In the genomic region with DNA sequence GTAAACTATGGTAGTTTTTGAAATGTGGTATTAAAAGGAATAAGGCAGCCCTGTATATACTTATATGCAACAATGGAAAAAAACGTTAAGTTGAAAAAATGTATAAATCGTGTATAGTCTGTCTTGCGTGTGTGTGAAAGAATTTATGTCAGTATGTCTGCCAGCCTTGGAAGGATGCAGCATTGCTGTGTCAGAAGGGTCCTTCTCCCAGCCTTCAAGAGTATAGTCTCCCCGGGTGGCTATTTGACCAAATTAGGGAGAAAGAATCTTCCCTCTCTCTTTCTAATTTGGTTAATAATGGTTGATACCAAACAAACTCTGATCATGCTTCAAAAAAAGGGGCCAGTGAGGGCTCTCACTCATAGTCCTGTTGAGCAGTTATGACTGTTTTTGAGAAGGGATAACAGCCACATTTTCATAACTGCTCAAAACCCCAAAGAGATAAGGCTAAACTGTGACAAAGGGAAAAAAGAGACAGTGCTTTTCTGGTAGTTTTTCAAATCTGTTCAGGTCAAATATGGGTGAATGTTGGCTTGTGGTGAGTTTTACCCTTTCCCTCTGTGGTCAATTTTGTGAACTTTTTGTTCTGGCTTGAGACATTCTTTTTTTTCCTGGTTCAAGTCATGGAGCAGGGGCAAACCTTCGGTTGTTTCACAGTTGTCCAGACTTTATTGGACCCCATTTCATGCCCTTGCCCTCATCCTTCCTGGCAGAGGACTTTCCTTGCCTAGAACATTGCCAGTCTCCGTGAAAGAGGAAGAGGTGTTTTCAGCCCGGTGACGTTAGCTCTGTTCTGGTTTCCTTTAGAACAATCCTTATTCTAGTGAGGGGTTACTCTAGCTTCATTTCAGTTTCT, we compare ENCODE assay signal across 13 cellular contexts.
DNase-seq lines count a peak whose midpoint lies in the region; ATAC-seq lines count a peak whose summit lies in the region.
"Had no signal": no experiment of that assay in that cellular context is flagged by ENCODE, and none has a peak within 500 bp of the region (broad histone marks: within the 10 kb centered on the region; RNA-seq: fewer than 3 reads in every experiment).

No MANE protein-coding gene starts in this region.

- H3K27ac Mint-ChIP-seq in central memory CD8-positive, alpha-beta T cell (ENCODE audit: low read depth): peak overlapping the region; percentile 13
- H3K27ac Mint-ChIP-seq: progenitor cell of endocrine pancreas, type B pancreatic cell had no signal

- H3K27me3 Mint-ChIP-seq in central memory CD8-positive, alpha-beta T cell: no peaks in the 10 kb centered on the region
- H3K27me3 Mint-ChIP-seq: progenitor cell of endocrine pancreas, type B pancreatic cell had no signal

- peak; percentile 8 for DNase-seq in activated effector memory CD4-positive, alpha-beta T cell treated with anti-CD3 and anti-CD28 coated beads, Interleukin-2, amount 50 U/mL, for 16 hours
- DNase-seq in activated effector memory CD4-positive, alpha-beta T cell treated with Interleukin-2 at 50 U/mL for 16 hours: no peak
- DNase-seq in KBM-7 (peak; percentile 33), superior temporal gyrus (ENCODE audit: extremely low spot score) (peak; percentile 19), NCI-H1105 treated with DMSO at 0.1 percent for 48 hours (lab: John Stamatoyannopoulos, UW) (no peak)
- DNase-seq in central memory CD8-positive, alpha-beta T cell (ENCODE audit: low spot score in 2 of 2): no peak
- DNase-seq in activated CD4-positive, CD25-positive, alpha-beta regulatory T cell treated with anti-CD3 and anti-CD28 coated beads, Interleukin-2, amount 50 U/mL, for 72 hours: no peak
- DNase-seq: KG1, left ventricle myocardium inferior, NCI-H510A had no signal

- in situ Hi-C loops in KBM-7 (cut with MboI; ENCODE audit: low pct_unique_long_range_greater_than_20kb, low sequenced_read_pairs): no loop called here

- no peak overlapping the region for H3K4me3 Mint-ChIP-seq in central memory CD8-positive, alpha-beta T cell
- H3K4me3 Mint-ChIP-seq: type B pancreatic cell had no signal

- H3K9me3 Mint-ChIP-seq in central memory CD8-positive, alpha-beta T cell: no peaks in the 10 kb centered on the region

- peaks cover 3% of the 10 kb centered on the region for H3K36me3 Mint-ChIP-seq in central memory CD8-positive, alpha-beta T cell (ENCODE audit: insufficient read depth)

- peaks cover 61% of the 10 kb centered on the region for H3K4me1 Mint-ChIP-seq in central memory CD8-positive, alpha-beta T cell

- ATAC-seq in central memory CD8-positive, alpha-beta T cell (replicated peaks; ENCODE audit: extremely low read depth, poor library complexity, severe bottlenecking): peak; percentile 46
- no peak for ATAC-seq in GM19463 (IDR thresholded peaks at IDR 0.05; ENCODE audit: unreplicated experiment)

Comparison
In these comparisons a context has a peak if more than half of its experiments do, and no peak if none do; other contexts are left out.
1. DNase-seq: peak in activated effector memory CD4-positive, alpha-beta T cell treated with anti-CD3 and anti-CD28 coated beads, Interleukin-2, amount 50 U/mL, for 16 hours (single experiment), KBM-7 (single experiment) and superior temporal gyrus (single experiment); none in activated effector memory CD4-positive, alpha-beta T cell treated with Interleukin-2 at 50 U/mL for 16 hours (single experiment), central memory CD8-positive, alpha-beta T cell (0 of 2), NCI-H1105 treated with DMSO at 0.1 percent for 48 hours (single experiment) and activated CD4-positive, CD25-positive, alpha-beta regulatory T cell treated with anti-CD3 and anti-CD28 coated beads, Interleukin-2, amount 50 U/mL, for 72 hours (single experiment).